ENCODE assay signal across 8 cellular contexts in the genomic region with DNA sequence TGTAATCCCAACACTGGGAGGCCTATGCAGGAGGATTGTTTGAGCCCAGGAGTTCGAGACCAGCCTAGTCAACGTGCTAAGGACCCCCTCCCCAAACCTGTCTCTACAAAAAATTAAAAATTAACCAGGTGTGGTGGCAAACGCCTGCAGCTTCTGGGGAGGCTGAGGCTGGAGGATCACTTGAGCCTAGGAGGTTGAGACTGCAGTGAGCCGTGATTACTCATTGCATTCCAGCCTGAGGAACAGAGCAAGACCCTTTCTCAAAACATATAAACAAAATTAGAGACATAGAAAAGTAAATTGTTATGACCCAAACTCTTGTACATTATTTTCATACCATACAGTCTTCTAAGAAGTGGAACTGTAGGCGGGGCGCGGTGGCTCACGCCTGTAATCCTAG. TPM values are rescaled to one million over a fixed set of nuclear protein-coding genes. Genes with fewer than 3 reads are reported as not detected.
DNase-seq lines count a peak whose midpoint lies in the region; ATAC-seq and TF ChIP-seq lines count a peak whose summit lies in the region.
"Had no signal": no experiment of that assay in that cellular context is flagged by ENCODE, and none has a peak within 500 bp of the region (broad histone marks: within the 10 kb centered on the region; RNA-seq: fewer than 3 reads in every experiment).

No MANE protein-coding gene starts in this region.

- H3K4me3 Mint-ChIP-seq in activated CD8-positive, alpha-beta T cell treated with anti-CD3 and anti-CD28 coated beads for 36 hours: peak overlapping the region; percentile 94
- peak overlapping the region; percentile 93 for H3K4me3 Mint-ChIP-seq in stimulated activated naive B cell treated with anti-CD40 and anti-IgM and Interleukin-4, amounts not matched to agents 10 μg/mL and 1 μg/mL and 100 μg/mL, for 72 hours

- H3K9me3 ChIP-seq in iPS-18c (ENCODE audit: control insufficient read depth, insufficient read depth, low read length): no peaks in the 10 kb centered on the region

- intact Hi-C loops in activated CD8-positive, alpha-beta T cell treated with anti-CD3 and anti-CD28 coated beads for 36 hours (cut with micrococcal nuclease): no loop called here

- no peak for TF ChIP-seq CTCF in HFF-Myc (IDR thresholded peaks at IDR 0.05; ENCODE audit: low read depth, low read length, missing control alignments)
- TF ChIP-seq CTCF in activated CD8-positive, alpha-beta T cell treated with anti-CD3 and anti-CD28 coated beads for 36 hours (IDR thresholded peaks at IDR 0.05): no peak

- H3K4me1 Mint-ChIP-seq in activated CD8-positive, alpha-beta T cell treated with anti-CD3 and anti-CD28 coated beads for 36 hours (ENCODE audit: low read depth): peaks cover 29% of the 10 kb centered on the region
- H3K4me1 Mint-ChIP-seq in stimulated activated naive B cell treated with anti-CD40 and anti-IgM and Interleukin-4, amounts not matched to agents 10 μg/mL and 1 μg/mL and 100 μg/mL, for 72 hours: peaks cover 9 to 29% of the 10 kb centered on the region in 2 donors

- ATAC-seq in activated CD8-positive, alpha-beta T cell treated with anti-CD3 and anti-CD28 coated beads for 36 hours: no peak
- no peak for ATAC-seq in stimulated activated naive B cell treated with anti-CD40 and anti-IgM and Interleukin-4, amounts not matched to agents 10 μg/mL and 1 μg/mL and 100 μg/mL, for 72 hours (replicated peaks)
- no peak for ATAC-seq in GM21723 (IDR thresholded peaks at IDR 0.05; ENCODE audit: unreplicated experiment)
- ATAC-seq in GM19395 (IDR thresholded peaks at IDR 0.05; ENCODE audit: unreplicated experiment): no peak

- H3K9me3 Mint-ChIP-seq in activated CD8-positive, alpha-beta T cell treated with anti-CD3 and anti-CD28 coated beads for 36 hours: no peaks in the 10 kb centered on the region
- H3K9me3 Mint-ChIP-seq in stimulated activated naive B cell treated with anti-CD40 and anti-IgM and Interleukin-4, amounts not matched to agents 10 μg/mL and 1 μg/mL and 100 μg/mL, for 72 hours: no peaks in the 10 kb centered on the region

- DNase-seq in HFF-Myc (ENCODE audit: extremely low read depth, low read depth): no peak
- DNase-seq in activated CD8-positive, alpha-beta T cell treated with anti-CD3 and anti-CD28 coated beads for 36 hours: no peak
- no peak for DNase-seq in stimulated activated naive B cell treated with anti-CD40 and anti-IgM and Interleukin-4, amounts not matched to agents 10 μg/mL and 1 μg/mL and 100 μg/mL, for 72 hours
- DNase-seq in RPMI8226: no peak
- DNase-seq: stimulated activated CD4-positive, alpha-beta T cell treated with anti-CD3 and anti-CD28 coated beads, Interleukin-12 subunit alpha, Interleukin-12 subunit beta, amount 100 ng/mL, for 4 hours had no signal

- POLR2A ChIA-PET in activated CD8-positive, alpha-beta T cell treated with anti-CD3 and anti-CD28 coated beads for 36 hours (lab: Charles Lee): interaction anchor here (1.0 to 1.6 kb wide), 2 partner anchors 10 to 121 kb away, joined by 3 to 6 read pairs; no protein-coding TSS in a partner anchor

- peak overlapping the region; percentile 71 for H3K4me3 ChIP-seq in HFF-Myc (replicated peaks; ENCODE audit: low read depth, low read length)
- peak overlapping the region; percentile 97 for H3K4me3 ChIP-seq in iPS-18c (ENCODE audit: insufficient read depth, low read depth, low read length)

- CTCF ChIA-PET in activated CD8-positive, alpha-beta T cell treated with anti-CD3 and anti-CD28 coated beads for 36 hours (lab: Charles Lee): interaction anchor here (1.2 kb wide), 1 partner anchor 9 kb away, joined by 3 read pairs; no protein-coding TSS in a partner anchor

- H3K36me3 Mint-ChIP-seq in activated CD8-positive, alpha-beta T cell treated with anti-CD3 and anti-CD28 coated beads for 36 hours (ENCODE audit: low read depth): peaks cover 9% of the 10 kb centered on the region
- H3K36me3 Mint-ChIP-seq in stimulated activated naive B cell treated with anti-CD40 and anti-IgM and Interleukin-4, amounts not matched to agents 10 μg/mL and 1 μg/mL and 100 μg/mL, for 72 hours: peaks cover 7 to 8% of the 10 kb centered on the region in 2 donors

- peak overlapping the region; percentile 92 for H3K27ac Mint-ChIP-seq in activated CD8-positive, alpha-beta T cell treated with anti-CD3 and anti-CD28 coated beads for 36 hours
- H3K27ac Mint-ChIP-seq in stimulated activated naive B cell treated with anti-CD40 and anti-IgM and Interleukin-4, amounts not matched to agents 10 μg/mL and 1 μg/mL and 100 μg/mL, for 72 hours: peak overlapping the region; percentile 97

- H3K27me3 Mint-ChIP-seq in activated CD8-positive, alpha-beta T cell treated with anti-CD3 and anti-CD28 coated beads for 36 hours: no peaks in the 10 kb centered on the region
- H3K27me3 Mint-ChIP-seq in stimulated activated naive B cell treated with anti-CD40 and anti-IgM and Interleukin-4, amounts not matched to agents 10 μg/mL and 1 μg/mL and 100 μg/mL, for 72 hours: no peaks in the 10 kb centered on the region

RNA-seq across cellular contexts. Expression of a gene that starts 1.1 kb away (rescaled TPM):
- 10 to 100 TPM; 18.2 to 19.0 TPM for total RNA-seq in activated CD8-positive, alpha-beta T cell treated with anti-CD3 and anti-CD28 coated beads for 36 hours

RNA-seq across cellular contexts. Expression of a gene that starts 11.8 kb away (rescaled TPM):
- 100 to 1,000 TPM; 266 to 268 TPM for total RNA-seq in activated CD8-positive, alpha-beta T cell treated with anti-CD3 and anti-CD28 coated beads for 36 hours
